8 cellular contexts compared by ENCODE assay signal in the genomic region with DNA sequence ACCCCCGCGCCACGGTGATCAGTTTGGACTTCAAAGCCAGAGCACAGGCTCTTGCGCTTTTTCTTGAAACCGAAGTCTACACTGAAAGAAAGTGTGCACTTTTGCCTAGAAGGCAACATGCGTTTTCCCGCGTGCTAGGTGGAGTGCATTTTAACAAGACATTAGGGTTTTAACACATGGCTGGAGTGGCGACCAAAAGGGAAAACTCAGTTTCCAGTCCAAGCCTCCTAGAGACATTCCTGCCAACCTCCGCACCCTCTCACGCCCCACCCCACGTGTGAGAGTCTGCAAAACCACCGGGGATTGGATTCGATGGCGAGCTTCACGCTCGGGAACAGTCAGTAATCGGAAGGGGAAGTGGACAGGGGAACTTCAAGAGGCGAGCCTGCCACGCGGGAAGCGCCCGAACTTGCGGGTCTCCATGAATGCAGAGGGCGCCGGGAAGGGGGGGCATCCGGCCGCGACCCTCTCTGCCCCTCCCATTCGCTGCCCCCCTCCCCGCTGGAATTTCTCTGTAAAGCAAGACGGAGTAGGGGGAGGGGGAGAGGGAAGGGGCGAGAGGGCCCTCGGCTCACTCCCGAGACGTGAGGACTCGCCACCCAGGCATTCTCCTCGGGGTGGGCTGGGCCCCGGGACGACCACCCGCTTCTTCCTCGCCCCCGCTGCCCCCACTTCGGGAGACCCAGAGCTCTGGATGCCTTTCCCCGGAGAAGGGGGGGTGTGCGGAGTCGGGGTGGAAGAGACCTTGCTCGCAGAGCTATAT. TPM values are rescaled to one million over a fixed set of nuclear protein-coding genes. Genes with fewer than 3 reads are reported as not detected.
DNase-seq lines count a peak whose midpoint lies in the region; ATAC-seq and TF ChIP-seq lines count a peak whose summit lies in the region.

No MANE protein-coding gene starts in this region.

- H3K27me3 ChIP-seq in smooth muscle cell (ENCODE audit: low read depth) (peaks cover 13% of the 10 kb centered on the region), brain microvascular endothelial cell (replicated peaks) (peaks cover 68% of the 10 kb centered on the region)

- TF ChIP-seq CTCF in OCI-LY7 (conservative IDR thresholded peaks at IDR 0.05; ENCODE audit: low read length) (no peak), smooth muscle cell (IDR thresholded peaks at IDR 0.05; ENCODE audit: borderline replicate concordance, insufficient read depth, poor library complexity, severe bottlenecking) (no peak), brain microvascular endothelial cell (IDR thresholded peaks at IDR 0.05; ENCODE audit: low read depth, low read length, missing control alignments) (no peak)

- H3K4me3 ChIP-seq in OCI-LY7 (ENCODE audit: low read depth, low read length, poor library complexity, severe bottlenecking) (peak overlapping the region; percentile 30), smooth muscle cell (peak overlapping the region; percentile 84), brain microvascular endothelial cell (ENCODE audit: low read depth, low read length) (no peak overlapping the region)

- ATAC-seq in GM21737 (IDR thresholded peaks at IDR 0.05; ENCODE audit: unreplicated experiment), result no peak
- no peak for ATAC-seq in HG02610 (IDR thresholded peaks at IDR 0.05; ENCODE audit: unreplicated experiment)

- intact Hi-C loops in OCI-LY7 (cut with micrococcal nuclease; ENCODE audit: unreplicated experiment), result no loop called here

- CTCF ChIA-PET in OCI-LY7 (lab: Charles Lee; ENCODE audit: unreplicated experiment), result no interaction called here

- H3K27ac ChIP-seq in OCI-LY7 (ENCODE audit: low read depth, low read length, poor library complexity, severe bottlenecking) (no peak overlapping the region), smooth muscle cell (ENCODE audit: low read depth) (peak overlapping the region; percentile 98), brain microvascular endothelial cell (no peak overlapping the region)

- peak overlapping the region; percentile 70 for H3K9ac ChIP-seq in smooth muscle cell (ENCODE audit: low read depth)

- DNase-seq in GF-D8 (lab: John Stamatoyannopoulos, UW) (peak; percentile 63), OCI-LY7 (ENCODE audit: low spot score) (no peak), astrocyte of the hippocampus (ENCODE audit: low read depth, low spot score) (peak; percentile 56), iPS-NIHi11 (ENCODE audit: low spot score) (peak; percentile 54), smooth muscle cell (lab: John Stamatoyannopoulos, UW; ENCODE audit: unreplicated experiment) (no peak), brain microvascular endothelial cell (no peak)

- no peaks in the 10 kb centered on the region for H3K36me3 ChIP-seq in OCI-LY7 (ENCODE audit: insufficient read depth, low read length)
- H3K36me3 ChIP-seq in smooth muscle cell (ENCODE audit: low read depth), result no peaks in the 10 kb centered on the region
- no peaks in the 10 kb centered on the region for H3K36me3 ChIP-seq in brain microvascular endothelial cell (replicated peaks)

- in situ Hi-C loops in brain microvascular endothelial cell (cut with HindIII; ENCODE audit: low pct_ligation_motif_present, low sequenced_read_pairs), result no loop called here

- H3F3A ChIP-seq in smooth muscle cell (ENCODE audit: low read depth), result peaks cover 5% of the 10 kb centered on the region

- H2AFZ ChIP-seq in OCI-LY7 (ENCODE audit: low read length), result no peak overlapping the region
- H2AFZ ChIP-seq in smooth muscle cell (ENCODE audit: low read depth), result peak overlapping the region; percentile 69

- POLR2A ChIA-PET in OCI-LY7 (lab: Charles Lee), result no interaction called here

- no peaks in the 10 kb centered on the region for H3K9me3 ChIP-seq in OCI-LY7 (ENCODE audit: low read length)
- no peaks in the 10 kb centered on the region for H3K9me3 ChIP-seq in smooth muscle cell (replicated peaks; ENCODE audit: low read depth)

- H4K20me1 ChIP-seq in OCI-LY7 (ENCODE audit: insufficient read depth, low read length) (no peaks in the 10 kb centered on the region), smooth muscle cell (ENCODE audit: low read depth) (peaks cover 17% of the 10 kb centered on the region)

- H3K4me1 ChIP-seq in OCI-LY7 (ENCODE audit: insufficient read depth, low read length, poor library complexity, severe bottlenecking) (peaks cover 18% of the 10 kb centered on the region), smooth muscle cell (ENCODE audit: low read depth) (peaks cover 11% of the 10 kb centered on the region)

- H3K79me2 ChIP-seq in OCI-LY7 (ENCODE audit: insufficient read depth, low read depth, low read length) (no peaks in the 10 kb centered on the region), smooth muscle cell (ENCODE audit: low read depth) (peaks cover 22% of the 10 kb centered on the region)

- WGBS in smooth muscle cell (ENCODE audit: low lambda C conversion rate), result under 1% methylated on average over 29 of the region's 48 CpGs

- BruUV-seq in OCI-LY7 (replicated peaks; lab: Mats Ljungman, UMichigan), result no TSS peak

- H3K4me2 ChIP-seq in OCI-LY7 (ENCODE audit: low read length) (peak overlapping the region; percentile 57), smooth muscle cell (peak overlapping the region; percentile 96)

- H3K9me2 ChIP-seq in OCI-LY7 (ENCODE audit: insufficient read depth, low read length), result no peaks in the 10 kb centered on the region

RNA-seq across cellular contexts. Expression of a gene that starts 2.7 kb away (rescaled TPM):
- not detected in 2 replicates for total RNA-seq in OCI-LY7 (2014; rRNA removed; shearing (Covaris generic))
- not detected in 2 replicates for total RNA-seq in OCI-LY7 (2022)
- 462 and 556 TPM in 2 replicates for total RNA-seq in smooth muscle cell
- 280 and 356 TPM in 2 replicates for polyA plus RNA-seq in smooth muscle cell

RNA-seq across cellular contexts. Expression of a gene that starts 50.2 kb away (rescaled TPM):
- total RNA-seq in OCI-LY7 (2014; rRNA removed; shearing (Covaris generic)), result 8.0 and 15.4 TPM in 2 replicates
- 18.2 and 24.7 TPM in 2 replicates for total RNA-seq in OCI-LY7 (2022)
- total RNA-seq in smooth muscle cell, result 21.0 and 21.6 TPM in 2 replicates
- 26.1 and 36.0 TPM in 2 replicates for polyA plus RNA-seq in smooth muscle cell

Comparison
In these comparisons a context has a peak if more than half of its experiments do, and no peak if none do; other contexts are left out.
1. DNase-seq: peak in GF-D8 (single experiment), astrocyte of the hippocampus (single experiment) and iPS-NIHi11 (single experiment); none in OCI-LY7 (single experiment), smooth muscle cell (single experiment) and brain microvascular endothelial cell (single experiment).
2. RNA of a gene that starts 2.7 kb away (total RNA-seq): 462 to 556 TPM in smooth muscle cell; not detected in OCI-LY7; every median in the first group is over 100 times any median in the second.